Comparison of ENCODE assay signal across 1 cellular context in the genomic region with DNA sequence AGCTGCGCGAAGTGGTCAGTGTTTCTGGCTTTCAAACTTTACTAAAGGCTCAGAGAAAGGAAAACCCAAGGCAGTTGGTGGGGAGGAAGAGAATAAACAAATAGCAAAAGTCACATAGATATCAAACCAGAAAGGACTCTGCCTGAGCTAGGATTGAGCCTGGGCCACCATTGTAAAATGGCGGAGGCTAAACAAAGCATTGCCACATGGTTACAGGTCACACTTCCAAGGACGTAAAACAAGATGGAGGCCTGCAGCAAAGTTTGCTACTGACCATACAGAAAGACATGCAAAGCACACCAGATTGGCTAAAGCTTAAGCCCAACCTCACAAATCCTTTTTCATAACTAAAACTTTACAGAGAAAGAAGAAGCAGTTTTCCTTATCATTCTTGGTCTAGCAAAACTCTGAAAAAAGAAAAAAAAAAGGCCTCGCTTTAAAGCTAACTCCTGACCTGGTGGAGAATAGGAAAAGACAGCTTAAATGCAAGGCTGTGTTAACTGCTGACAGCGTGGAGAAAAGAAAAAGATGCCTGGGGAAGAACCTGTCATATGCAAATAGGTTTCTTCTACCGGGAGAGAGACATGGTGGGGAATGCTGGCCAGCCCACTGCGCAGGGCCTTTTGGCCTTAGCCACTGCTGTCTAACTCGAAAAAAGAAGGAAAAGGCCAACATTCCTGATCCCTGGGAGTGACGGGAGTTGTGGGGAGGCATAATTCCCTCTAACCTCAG.
A peak's percentile ranks its signal among the peaks of the same experiment; 100 is the strongest.
TF ChIP-seq lines count a peak whose summit lies in the region.

No MANE protein-coding gene starts in this region.

TF ChIP-seq in WTC11, 78 proteins besides CTCF, POLR2A, EP300 and RAD21 (continued from another document and continues in another):
- TF ChIP-seq, protein P1, sequence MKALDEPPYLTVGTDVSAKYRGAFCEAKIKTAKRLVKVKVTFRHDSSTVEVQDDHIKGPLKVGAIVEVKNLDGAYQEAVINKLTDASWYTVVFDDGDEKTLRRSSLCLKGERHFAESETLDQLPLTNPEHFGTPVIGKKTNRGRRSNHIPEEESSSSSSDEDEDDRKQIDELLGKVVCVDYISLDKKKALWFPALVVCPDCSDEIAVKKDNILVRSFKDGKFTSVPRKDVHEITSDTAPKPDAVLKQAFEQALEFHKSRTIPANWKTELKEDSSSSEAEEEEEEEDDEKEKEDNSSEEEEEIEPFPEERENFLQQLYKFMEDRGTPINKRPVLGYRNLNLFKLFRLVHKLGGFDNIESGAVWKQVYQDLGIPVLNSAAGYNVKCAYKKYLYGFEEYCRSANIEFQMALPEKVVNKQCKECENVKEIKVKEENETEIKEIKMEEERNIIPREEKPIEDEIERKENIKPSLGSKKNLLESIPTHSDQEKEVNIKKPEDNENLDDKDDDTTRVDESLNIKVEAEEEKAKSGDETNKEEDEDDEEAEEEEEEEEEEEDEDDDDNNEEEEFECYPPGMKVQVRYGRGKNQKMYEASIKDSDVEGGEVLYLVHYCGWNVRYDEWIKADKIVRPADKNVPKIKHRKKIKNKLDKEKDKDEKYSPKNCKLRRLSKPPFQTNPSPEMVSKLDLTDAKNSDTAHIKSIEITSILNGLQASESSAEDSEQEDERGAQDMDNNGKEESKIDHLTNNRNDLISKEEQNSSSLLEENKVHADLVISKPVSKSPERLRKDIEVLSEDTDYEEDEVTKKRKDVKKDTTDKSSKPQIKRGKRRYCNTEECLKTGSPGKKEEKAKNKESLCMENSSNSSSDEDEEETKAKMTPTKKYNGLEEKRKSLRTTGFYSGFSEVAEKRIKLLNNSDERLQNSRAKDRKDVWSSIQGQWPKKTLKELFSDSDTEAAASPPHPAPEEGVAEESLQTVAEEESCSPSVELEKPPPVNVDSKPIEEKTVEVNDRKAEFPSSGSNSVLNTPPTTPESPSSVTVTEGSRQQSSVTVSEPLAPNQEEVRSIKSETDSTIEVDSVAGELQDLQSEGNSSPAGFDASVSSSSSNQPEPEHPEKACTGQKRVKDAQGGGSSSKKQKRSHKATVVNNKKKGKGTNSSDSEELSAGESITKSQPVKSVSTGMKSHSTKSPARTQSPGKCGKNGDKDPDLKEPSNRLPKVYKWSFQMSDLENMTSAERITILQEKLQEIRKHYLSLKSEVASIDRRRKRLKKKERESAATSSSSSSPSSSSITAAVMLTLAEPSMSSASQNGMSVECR (CRISPR knock-in tag; IDR thresholded peaks at IDR 0.05; ENCODE audit: borderline replicate concordance) = no peak
- TF ChIP-seq ZNF396 (CRISPR knock-in tag; IDR thresholded peaks at IDR 0.05; ENCODE audit: borderline replicate concordance) (no peak), FOXJ3 (CRISPR knock-in tag; IDR thresholded peaks at IDR 0.05; ENCODE audit: borderline replicate concordance) (no peak), ZNF121 (CRISPR knock-in tag; IDR thresholded peaks at IDR 0.05) (peak; percentile 93), NR2C2 (CRISPR knock-in tag; IDR thresholded peaks at IDR 0.05) (no peak), ESRRA (CRISPR knock-in tag; IDR thresholded peaks at IDR 0.05; ENCODE audit: borderline replicate concordance) (no peak), ZNF263 (CRISPR knock-in tag; IDR thresholded peaks at IDR 0.05; ENCODE audit: low read depth) (no peak), SMAD3 (CRISPR knock-in tag; IDR thresholded peaks at IDR 0.05; ENCODE audit: borderline replicate concordance) (no peak), KAT7 (CRISPR knock-in tag; IDR thresholded peaks at IDR 0.05; ENCODE audit: borderline replicate concordance) (no peak), SOX15 (CRISPR knock-in tag; IDR thresholded peaks at IDR 0.05) (no peak), RELA (CRISPR knock-in tag; IDR thresholded peaks at IDR 0.05; ENCODE audit: borderline replicate concordance) (no peak), PRRX2 (CRISPR knock-in tag; IDR thresholded peaks at IDR 0.05) (no peak), ZNF671 (CRISPR knock-in tag; IDR thresholded peaks at IDR 0.05) (0 out of 2 replicates have a peak, but pooled peaks have one; percentile 37), CREB1 (CRISPR knock-in tag; IDR thresholded peaks at IDR 0.05) (no peak), ZNF416 (CRISPR knock-in tag; IDR thresholded peaks at IDR 0.05) (no peak), ZNF317 (CRISPR knock-in tag; IDR thresholded peaks at IDR 0.05; ENCODE audit: borderline replicate concordance, low read depth) (no peak), SMAD4 (CRISPR knock-in tag; IDR thresholded peaks at IDR 0.05) (no peak), FOXK1 (CRISPR knock-in tag; IDR thresholded peaks at IDR 0.05) (no peak)
- TF ChIP-seq, protein P2, sequence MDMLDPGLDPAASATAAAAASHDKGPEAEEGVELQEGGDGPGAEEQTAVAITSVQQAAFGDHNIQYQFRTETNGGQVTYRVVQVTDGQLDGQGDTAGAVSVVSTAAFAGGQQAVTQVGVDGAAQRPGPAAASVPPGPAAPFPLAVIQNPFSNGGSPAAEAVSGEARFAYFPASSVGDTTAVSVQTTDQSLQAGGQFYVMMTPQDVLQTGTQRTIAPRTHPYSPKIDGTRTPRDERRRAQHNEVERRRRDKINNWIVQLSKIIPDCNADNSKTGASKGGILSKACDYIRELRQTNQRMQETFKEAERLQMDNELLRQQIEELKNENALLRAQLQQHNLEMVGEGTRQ (CRISPR knock-in tag; IDR thresholded peaks at IDR 0.05) = no peak
- TF ChIP-seq, protein P3, sequence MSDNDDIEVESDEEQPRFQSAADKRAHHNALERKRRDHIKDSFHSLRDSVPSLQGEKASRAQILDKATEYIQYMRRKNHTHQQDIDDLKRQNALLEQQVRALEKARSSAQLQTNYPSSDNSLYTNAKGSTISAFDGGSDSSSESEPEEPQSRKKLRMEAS (CRISPR knock-in tag; IDR thresholded peaks at IDR 0.05) = 0 out of 2 replicates have a peak, but pooled peaks have one; percentile 3
- TF ChIP-seq, protein P4, sequence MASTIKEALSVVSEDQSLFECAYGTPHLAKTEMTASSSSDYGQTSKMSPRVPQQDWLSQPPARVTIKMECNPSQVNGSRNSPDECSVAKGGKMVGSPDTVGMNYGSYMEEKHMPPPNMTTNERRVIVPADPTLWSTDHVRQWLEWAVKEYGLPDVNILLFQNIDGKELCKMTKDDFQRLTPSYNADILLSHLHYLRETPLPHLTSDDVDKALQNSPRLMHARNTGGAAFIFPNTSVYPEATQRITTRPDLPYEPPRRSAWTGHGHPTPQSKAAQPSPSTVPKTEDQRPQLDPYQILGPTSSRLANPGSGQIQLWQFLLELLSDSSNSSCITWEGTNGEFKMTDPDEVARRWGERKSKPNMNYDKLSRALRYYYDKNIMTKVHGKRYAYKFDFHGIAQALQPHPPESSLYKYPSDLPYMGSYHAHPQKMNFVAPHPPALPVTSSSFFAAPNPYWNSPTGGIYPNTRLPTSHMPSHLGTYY (CRISPR knock-in tag; IDR thresholded peaks at IDR 0.05) = no peak
- TF ChIP-seq, protein P5, sequence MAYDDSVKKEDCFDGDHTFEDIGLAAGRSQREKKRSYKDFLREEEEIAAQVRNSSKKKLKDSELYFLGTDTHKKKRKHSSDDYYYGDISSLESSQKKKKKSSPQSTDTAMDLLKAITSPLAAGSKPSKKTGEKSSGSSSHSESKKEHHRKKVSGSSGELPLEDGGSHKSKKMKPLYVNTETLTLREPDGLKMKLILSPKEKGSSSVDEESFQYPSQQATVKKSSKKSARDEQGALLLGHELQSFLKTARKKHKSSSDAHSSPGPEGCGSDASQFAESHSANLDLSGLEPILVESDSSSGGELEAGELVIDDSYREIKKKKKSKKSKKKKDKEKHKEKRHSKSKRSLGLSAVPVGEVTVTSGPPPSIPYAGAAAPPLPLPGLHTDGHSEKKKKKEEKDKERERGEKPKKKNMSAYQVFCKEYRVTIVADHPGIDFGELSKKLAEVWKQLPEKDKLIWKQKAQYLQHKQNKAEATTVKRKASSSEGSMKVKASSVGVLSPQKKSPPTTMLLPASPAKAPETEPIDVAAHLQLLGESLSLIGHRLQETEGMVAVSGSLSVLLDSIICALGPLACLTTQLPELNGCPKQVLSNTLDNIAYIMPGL (CRISPR knock-in tag; IDR thresholded peaks at IDR 0.05) = no peak
- TF ChIP-seq, protein P6, sequence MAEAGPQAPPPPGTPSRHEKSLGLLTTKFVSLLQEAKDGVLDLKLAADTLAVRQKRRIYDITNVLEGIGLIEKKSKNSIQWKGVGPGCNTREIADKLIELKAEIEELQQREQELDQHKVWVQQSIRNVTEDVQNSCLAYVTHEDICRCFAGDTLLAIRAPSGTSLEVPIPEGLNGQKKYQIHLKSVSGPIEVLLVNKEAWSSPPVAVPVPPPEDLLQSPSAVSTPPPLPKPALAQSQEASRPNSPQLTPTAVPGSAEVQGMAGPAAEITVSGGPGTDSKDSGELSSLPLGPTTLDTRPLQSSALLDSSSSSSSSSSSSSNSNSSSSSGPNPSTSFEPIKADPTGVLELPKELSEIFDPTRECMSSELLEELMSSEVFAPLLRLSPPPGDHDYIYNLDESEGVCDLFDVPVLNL (CRISPR knock-in tag; IDR thresholded peaks at IDR 0.05; ENCODE audit: borderline replicate concordance, low read depth) = no peak
- TF ChIP-seq, protein P7, sequence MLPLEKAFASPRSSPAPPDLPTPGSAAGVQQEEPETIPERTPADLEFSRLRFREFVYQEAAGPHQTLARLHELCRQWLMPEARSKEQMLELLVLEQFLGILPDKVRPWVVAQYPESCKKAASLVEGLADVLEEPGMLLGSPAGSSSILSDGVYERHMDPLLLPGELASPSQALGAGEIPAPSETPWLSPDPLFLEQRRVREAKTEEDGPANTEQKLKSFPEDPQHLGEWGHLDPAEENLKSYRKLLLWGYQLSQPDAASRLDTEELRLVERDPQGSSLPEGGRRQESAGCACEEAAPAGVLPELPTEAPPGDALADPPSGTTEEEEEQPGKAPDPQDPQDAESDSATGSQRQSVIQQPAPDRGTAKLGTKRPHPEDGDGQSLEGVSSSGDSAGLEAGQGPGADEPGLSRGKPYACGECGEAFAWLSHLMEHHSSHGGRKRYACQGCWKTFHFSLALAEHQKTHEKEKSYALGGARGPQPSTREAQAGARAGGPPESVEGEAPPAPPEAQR (CRISPR knock-in tag; IDR thresholded peaks at IDR 0.05) = 0 out of 2 replicates have a peak, but pooled peaks have one; percentile 41
- TF ChIP-seq, protein P8, sequence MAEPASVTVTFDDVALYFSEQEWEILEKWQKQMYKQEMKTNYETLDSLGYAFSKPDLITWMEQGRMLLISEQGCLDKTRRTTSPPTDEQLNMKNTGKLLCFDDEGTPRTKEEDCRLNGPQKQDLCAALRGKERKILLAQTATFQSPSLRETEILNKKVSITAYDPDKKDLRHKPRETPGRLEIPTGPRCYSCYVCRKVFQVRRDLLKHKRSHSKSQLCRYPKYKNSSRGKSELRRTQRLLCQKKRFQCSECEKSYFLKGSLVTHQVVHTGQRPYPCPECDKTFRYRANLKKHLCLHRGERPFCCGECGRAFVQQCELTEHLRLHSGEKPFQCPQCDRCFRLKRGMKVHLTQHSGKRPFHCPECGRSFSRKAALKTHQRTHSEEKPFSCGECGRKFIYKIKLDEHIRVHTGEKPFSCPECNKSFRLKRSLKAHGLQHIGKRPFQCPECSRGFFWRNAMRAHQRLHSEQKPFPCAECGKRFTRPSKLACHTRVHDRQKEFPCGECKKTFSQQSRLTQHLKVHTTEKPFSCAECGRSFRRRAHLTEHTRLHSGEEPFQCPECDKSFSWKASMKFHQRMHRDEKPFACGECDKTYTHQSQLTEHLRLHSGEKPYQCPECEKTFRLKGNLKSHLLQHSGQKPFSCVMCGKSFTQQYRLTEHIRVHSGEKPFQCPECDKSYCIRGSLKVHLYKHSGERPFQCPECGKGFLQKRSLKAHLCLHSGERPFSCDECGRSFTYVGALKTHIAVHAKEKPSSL (CRISPR knock-in tag; conservative IDR thresholded peaks at IDR 0.05) = peak; percentile 69; the same call in 1 of the 2 replicates
- TF ChIP-seq, protein P9, sequence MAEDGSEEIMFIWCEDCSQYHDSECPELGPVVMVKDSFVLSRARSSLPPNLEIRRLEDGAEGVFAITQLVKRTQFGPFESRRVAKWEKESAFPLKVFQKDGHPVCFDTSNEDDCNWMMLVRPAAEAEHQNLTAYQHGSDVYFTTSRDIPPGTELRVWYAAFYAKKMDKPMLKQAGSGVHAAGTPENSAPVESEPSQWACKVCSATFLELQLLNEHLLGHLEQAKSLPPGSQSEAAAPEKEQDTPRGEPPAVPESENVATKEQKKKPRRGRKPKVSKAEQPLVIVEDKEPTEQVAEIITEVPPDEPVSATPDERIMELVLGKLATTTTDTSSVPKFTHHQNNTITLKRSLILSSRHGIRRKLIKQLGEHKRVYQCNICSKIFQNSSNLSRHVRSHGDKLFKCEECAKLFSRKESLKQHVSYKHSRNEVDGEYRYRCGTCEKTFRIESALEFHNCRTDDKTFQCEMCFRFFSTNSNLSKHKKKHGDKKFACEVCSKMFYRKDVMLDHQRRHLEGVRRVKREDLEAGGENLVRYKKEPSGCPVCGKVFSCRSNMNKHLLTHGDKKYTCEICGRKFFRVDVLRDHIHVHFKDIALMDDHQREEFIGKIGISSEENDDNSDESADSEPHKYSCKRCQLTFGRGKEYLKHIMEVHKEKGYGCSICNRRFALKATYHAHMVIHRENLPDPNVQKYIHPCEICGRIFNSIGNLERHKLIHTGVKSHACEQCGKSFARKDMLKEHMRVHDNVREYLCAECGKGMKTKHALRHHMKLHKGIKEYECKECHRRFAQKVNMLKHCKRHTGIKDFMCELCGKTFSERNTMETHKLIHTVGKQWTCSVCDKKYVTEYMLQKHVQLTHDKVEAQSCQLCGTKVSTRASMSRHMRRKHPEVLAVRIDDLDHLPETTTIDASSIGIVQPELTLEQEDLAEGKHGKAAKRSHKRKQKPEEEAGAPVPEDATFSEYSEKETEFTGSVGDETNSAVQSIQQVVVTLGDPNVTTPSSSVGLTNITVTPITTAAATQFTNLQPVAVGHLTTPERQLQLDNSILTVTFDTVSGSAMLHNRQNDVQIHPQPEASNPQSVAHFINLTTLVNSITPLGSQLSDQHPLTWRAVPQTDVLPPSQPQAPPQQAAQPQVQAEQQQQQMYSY (CRISPR knock-in tag; IDR thresholded peaks at IDR 0.05) = no peak
- TF ChIP-seq, protein P10, sequence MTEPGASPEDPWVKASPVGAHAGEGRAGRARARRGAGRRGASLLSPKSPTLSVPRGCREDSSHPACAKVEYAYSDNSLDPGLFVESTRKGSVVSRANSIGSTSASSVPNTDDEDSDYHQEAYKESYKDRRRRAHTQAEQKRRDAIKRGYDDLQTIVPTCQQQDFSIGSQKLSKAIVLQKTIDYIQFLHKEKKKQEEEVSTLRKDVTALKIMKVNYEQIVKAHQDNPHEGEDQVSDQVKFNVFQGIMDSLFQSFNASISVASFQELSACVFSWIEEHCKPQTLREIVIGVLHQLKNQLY (CRISPR knock-in tag; IDR thresholded peaks at IDR 0.05) = no peak
